ENCODE assay signal across 9 cellular contexts in genomic region chr1:9249534-9250335, GRCh38. TPM values are rescaled to one million over a fixed set of nuclear protein-coding genes. Genes with fewer than 3 reads are reported as not detected.
DNase-seq lines count a peak whose midpoint lies in the region; ATAC-seq and TF ChIP-seq lines count a peak whose summit lies in the region.
"Had no signal": no experiment of that assay in that cellular context is flagged by ENCODE, and none has a peak within 500 bp of the region (broad histone marks: within the 10 kb centered on the region; RNA-seq: fewer than 3 reads in every experiment).

No MANE protein-coding gene starts in this region.

- no peak overlapping the region for H3K27ac ChIP-seq in foreskin keratinocyte
- peak overlapping the region; percentile 72 to 82 for H3K27ac ChIP-seq in prostate gland
- H3K27ac ChIP-seq: epithelial cell of prostate had no signal

- peaks cover 0 to 2% (median 2%) of the 10 kb centered on the region in 3 donors for H3K27me3 Mint-ChIP-seq in CD14-positive monocyte (ENCODE audit: low read depth in 3 of 3)
- no peaks in the 10 kb centered on the region for H3K27me3 Mint-ChIP-seq in activated CD4-positive, alpha-beta memory T cell treated with anti-CD3 and anti-CD28 coated beads, Interleukin-2, amount 10 ng/mL, durations not matched to agents 7 days and 5 days

- no peak overlapping the region for H3K4me3 Mint-ChIP-seq in CD14-positive monocyte
- no peak overlapping the region for H3K4me3 Mint-ChIP-seq in activated CD4-positive, alpha-beta memory T cell treated with anti-CD3 and anti-CD28 coated beads, Interleukin-2, amount 10 ng/mL, durations not matched to agents 7 days and 5 days

- WGBS in prostate gland = 71% methylated on average over 14 of the region's 15 CpGs

- H3K27me3 ChIP-seq in foreskin keratinocyte (no peaks in the 10 kb centered on the region), prostate gland (replicated peaks; ENCODE audit: insufficient read depth) (no peaks in the 10 kb centered on the region)

- H3K4me1 Mint-ChIP-seq in CD14-positive monocyte = peaks cover 2% of the 10 kb centered on the region
- H3K4me1 Mint-ChIP-seq in activated CD4-positive, alpha-beta memory T cell treated with anti-CD3 and anti-CD28 coated beads, Interleukin-2, amount 10 ng/mL, durations not matched to agents 7 days and 5 days = peaks cover 6% of the 10 kb centered on the region

- H3K9me3 Mint-ChIP-seq in CD14-positive monocyte = peaks cover 0 to 6% (median 0%) of the 10 kb centered on the region in 7 donors
- H3K9me3 Mint-ChIP-seq in activated CD4-positive, alpha-beta memory T cell treated with anti-CD3 and anti-CD28 coated beads, Interleukin-2, amount 10 ng/mL, durations not matched to agents 7 days and 5 days = no peaks in the 10 kb centered on the region

- no peak for TF ChIP-seq POLR2A in prostate gland (IDR thresholded peaks at IDR 0.05)

- ATAC-seq in foreskin keratinocyte (peak; percentile 67), HG03135 (IDR thresholded peaks at IDR 0.05; ENCODE audit: unreplicated experiment) (no peak), HG03196 (IDR thresholded peaks at IDR 0.05; ENCODE audit: unreplicated experiment) (no peak)

- POLR2A ChIA-PET in activated CD4-positive, alpha-beta memory T cell treated with anti-CD3 and anti-CD28 coated beads, Interleukin-2, amount 10 ng/mL, durations not matched to agents 7 days and 5 days (lab: Charles Lee) = no interaction called here

- DNase-seq in CD14-positive monocyte (ENCODE audit: low spot score) (no peak), HT1080 (ENCODE audit: low read depth) (peak; percentile 54), foreskin keratinocyte (no peak), prostate gland (ENCODE audit: low spot score) (peak; percentile 44), superior temporal gyrus (ENCODE audit: extremely low spot score) (no peak)
- DNase-seq in activated CD4-positive, alpha-beta memory T cell treated with anti-CD3 and anti-CD28 coated beads, Interleukin-2, amount 10 ng/mL, durations not matched to agents 7 days and 5 days = peak; percentile 46

- TF ChIP-seq CTCF in CD14-positive monocyte (IDR thresholded peaks at IDR 0.05) = peak; percentile 47
- peak; percentile 79 for TF ChIP-seq CTCF in foreskin keratinocyte (conservative IDR thresholded peaks at IDR 0.05)
- peak in 3 of 4 experiments; percentile 30 to 60 (median 49) for TF ChIP-seq CTCF in prostate gland (IDR thresholded peaks at IDR 0.05)

- no peak overlapping the region for H3K27ac Mint-ChIP-seq in CD14-positive monocyte
- H3K27ac Mint-ChIP-seq in activated CD4-positive, alpha-beta memory T cell treated with anti-CD3 and anti-CD28 coated beads, Interleukin-2, amount 10 ng/mL, durations not matched to agents 7 days and 5 days = no peak overlapping the region

- CTCF ChIA-PET in activated CD4-positive, alpha-beta memory T cell treated with anti-CD3 and anti-CD28 coated beads, Interleukin-2, amount 10 ng/mL, durations not matched to agents 7 days and 5 days (lab: Charles Lee) = interaction anchor here (0.6 to 2.1 kb wide), 9 partner anchors 9 to 108 kb away, joined by 3 to 12 read pairs (median 3); partner anchors contain the start of gene H6PD

- no peaks in the 10 kb centered on the region for H3K36me3 ChIP-seq in prostate gland

- no peaks in the 10 kb centered on the region for H3K9me3 ChIP-seq in prostate gland

- intact Hi-C loops in CD14-positive monocyte (cut with micrococcal nuclease) (no loop called here), prostate gland (cut with DNase I) (no loop called here)

- no peak overlapping the region for H3K4me3 ChIP-seq in prostate gland

- H3K4me1 ChIP-seq in foreskin keratinocyte (no peaks in the 10 kb centered on the region), prostate gland (replicated peaks) (peaks cover 30% of the 10 kb centered on the region)

- H3K36me3 Mint-ChIP-seq in CD14-positive monocyte = peaks cover 51 to 76% of the 10 kb centered on the region in 2 donors
- H3K36me3 Mint-ChIP-seq in activated CD4-positive, alpha-beta memory T cell treated with anti-CD3 and anti-CD28 coated beads, Interleukin-2, amount 10 ng/mL, durations not matched to agents 7 days and 5 days (ENCODE audit: low read depth) = no peaks in the 10 kb centered on the region

RNA-seq across cellular contexts. Expression of gene H6PD, which starts 15.2 kb away (rescaled TPM):
- 10 to 100 TPM in 1 of 2 donors, 1 to 10 TPM in 1; 8.6 to 15.9 TPM for polyA plus RNA-seq in CD14-positive monocyte
- 5.6 and 7.3 TPM in 2 replicates for total RNA-seq in HT1080 (2014; rRNA removed; shearing (Covaris generic))
- 16.8 and 18.5 TPM in 2 replicates for polyA plus RNA-seq in HT1080 (2015; cell fraction: cytosol; rRNA removed)
- 25.8 and 30.7 TPM in 2 replicates for polyA plus RNA-seq in HT1080 (2015; cell fraction: nucleus; rRNA removed)
- total RNA-seq in activated CD4-positive, alpha-beta memory T cell treated with anti-CD3 and anti-CD28 coated beads, Interleukin-2, amount 10 ng/mL, durations not matched to agents 7 days and 5 days = 10 to 100 TPM; 12.9 to 13.2 TPM
- total RNA-seq in foreskin keratinocyte = 5.0 and 8.7 TPM in 2 replicates
- 1.8 and 2.9 TPM in 2 replicates for polyA plus RNA-seq in foreskin keratinocyte
- 10 to 100 TPM; 52.8 to 88.8 TPM for total RNA-seq in prostate gland

RNA-seq across cellular contexts. Expression of gene SPSB1, which starts 43.0 kb away (rescaled TPM):
- polyA plus RNA-seq in CD14-positive monocyte (1 to 10 TPM in 1 of 2 donors, under 1 TPM in 1; 0.15 to 1.2 TPM), foreskin keratinocyte (11.6 and 12.5 TPM in 2 replicates)
- 14.4 and 18.3 TPM in 2 replicates for total RNA-seq in HT1080 (2014; rRNA removed; shearing (Covaris generic))
- 13.9 and 16.0 TPM in 2 replicates for polyA plus RNA-seq in HT1080 (2015; cell fraction: cytosol; rRNA removed)
- 7.8 and 13.6 TPM in 2 replicates for polyA plus RNA-seq in HT1080 (2015; cell fraction: nucleus; rRNA removed)
- total RNA-seq in activated CD4-positive, alpha-beta memory T cell treated with anti-CD3 and anti-CD28 coated beads, Interleukin-2, amount 10 ng/mL, durations not matched to agents 7 days and 5 days = 10 to 100 TPM; 17.4 to 18.0 TPM
- total RNA-seq in foreskin keratinocyte (10.3 and 12.9 TPM in 2 replicates), prostate gland (10 to 100 TPM; 29.0 to 57.1 TPM)

Comparison
In these comparisons a context has a peak if more than half of its experiments do, and no peak if none do; other contexts are left out.
1. DNase-seq: peak in HT1080 (single experiment), activated CD4-positive, alpha-beta memory T cell treated with anti-CD3 and anti-CD28 coated beads, Interleukin-2, amount 10 ng/mL, durations not matched to agents 7 days and 5 days (single experiment) and prostate gland (single experiment); none in CD14-positive monocyte (single experiment), foreskin keratinocyte (0 of 2) and superior temporal gyrus (single experiment).
2. Peak in every context shown above with its lines, with median percentiles within 50 percentile points of each other: CTCF ChIP-seq.